In genomic region chr7:143240323-143241168, GRCh38 we compare ENCODE assay signal across 9 cellular contexts. TPM values are rescaled to one million over a fixed set of nuclear protein-coding genes. Genes with fewer than 3 reads are reported as not detected.
A peak's percentile ranks its signal among the peaks of the same experiment; 100 is the strongest.
DNase-seq lines count a peak whose midpoint lies in the region; ATAC-seq and TF ChIP-seq lines count a peak whose summit lies in the region.
"Had no signal": no experiment of that assay in that cellular context is flagged by ENCODE, and none has a peak within 500 bp of the region (broad histone marks: within the 10 kb centered on the region; RNA-seq: fewer than 3 reads in every experiment).

No MANE protein-coding gene starts in this region.

- no peaks in the 10 kb centered on the region for H3K4me1 Mint-ChIP-seq in memory B cell

- H3K4me3 ChIP-seq in BLaER1 treated with 17β-estradiol and CSF1 and Interleukin-3, amounts not matched to agents 10 nM and 100 nM: peak overlapping the region in 3 of 10 experiments; percentile 3 to 19 (median 7); a peak in 3 of 20 replicates
- H3K4me3 ChIP-seq in dorsolateral prefrontal cortex: peak overlapping the region in 19 of 59 donors; percentile 5 to 47 (median 17)

- H3K9ac ChIP-seq in BLaER1 treated with 17β-estradiol and CSF1 and Interleukin-3, amounts not matched to agents 10 nM and 100 nM: peak overlapping the region in 6 of 11 experiments; percentile 53 to 88 (median 80); a peak in 12 of 22 replicates

- peak; percentile 81 for ATAC-seq in GM19025 (IDR thresholded peaks at IDR 0.05; ENCODE audit: low read depth, unreplicated experiment)
- ATAC-seq in HG03280 (IDR thresholded peaks at IDR 0.05; ENCODE audit: unreplicated experiment): peak; percentile 96
- peak; percentile 90 for ATAC-seq in memory B cell (ENCODE audit: low read depth)

- H4K20me1 ChIP-seq in BLaER1 treated with 17β-estradiol and CSF1 and Interleukin-3, amounts not matched to agents 10 nM and 100 nM: no peaks in the 10 kb centered on the region

- peak overlapping the region in 8 of 11 experiments; percentile 11 to 96 (median 88); a peak in 15 of 22 replicates for H3K27ac ChIP-seq in BLaER1 treated with 17β-estradiol and CSF1 and Interleukin-3, amounts not matched to agents 10 nM and 100 nM
- H3K27ac ChIP-seq in dorsolateral prefrontal cortex: peak overlapping the region in 13 of 59 donors; percentile 1 to 80 (median 41)

- peak; percentile 81 to 99 (median 95) for TF ChIP-seq CTCF in dorsolateral prefrontal cortex (IDR thresholded peaks at IDR 0.05 in 54 of 56, conservative IDR thresholded peaks at IDR 0.05 in 2 of 56; ENCODE audit: low read depth in 1 of 56, partially characterized antibody in 56 of 56)

- peak overlapping the region in 7 of 11 experiments; percentile 8 to 100 (median 84); a peak in 13 of 22 replicates for H3K4me2 ChIP-seq in BLaER1 treated with 17β-estradiol and CSF1 and Interleukin-3, amounts not matched to agents 10 nM and 100 nM

- peaks cover 0 to 97% (median 48%) of the 10 kb centered on the region in 10 experiments; a peak in 14 of 20 replicates for H3K4me1 ChIP-seq in BLaER1 treated with 17β-estradiol and CSF1 and Interleukin-3, amounts not matched to agents 10 nM and 100 nM

- DNase-seq in NCI-H460 (ENCODE audit: extremely low read depth, low read depth) (peak; percentile 67), dorsolateral prefrontal cortex (peak; percentile 48 to 83 (median 68)), memory B cell (ENCODE audit: low spot score in 2 of 2) (peak; percentile 45 to 65)
- peak; percentile 61 to 74 for DNase-seq in activated CD4-positive, alpha-beta T cell treated with anti-CD3 and anti-CD28 coated beads for 4 hours
- peak; percentile 51 for DNase-seq in stimulated activated CD8-positive, alpha-beta memory T cell treated with anti-CD3 and anti-CD28 coated beads, Interleukin-15, amount 100 ng/mL, for 1 hour (ENCODE audit: low read depth)

- no peak overlapping the region for H3K27ac Mint-ChIP-seq in memory B cell

- peaks cover 13% of the 10 kb centered on the region for H3K9me3 Mint-ChIP-seq in memory B cell

- intact Hi-C loops in dorsolateral prefrontal cortex (cut with DNase I): loop anchor here (2.0 to 10.0 kb wide), 7 partner anchors 47 to 177 kb away; partner anchors contain the start of gene CASP2 (in 2 of the 2)

- H3K9me3 ChIP-seq in BLaER1 treated with 17β-estradiol and CSF1 and Interleukin-3, amounts not matched to agents 10 nM and 100 nM (replicated peaks in 1 of 11): peaks cover 10 to 26% (median 23%) of the 10 kb centered on the region in 11 experiments; a peak in 21 of 22 replicates

- 0 out of 22 replicates have a peak, but pooled peaks cover 0 to 3% (median 0%) of the 10 kb centered on the region in 11 experiments for H3K36me3 ChIP-seq in BLaER1 treated with 17β-estradiol and CSF1 and Interleukin-3, amounts not matched to agents 10 nM and 100 nM

- H3K36me3 Mint-ChIP-seq in memory B cell: peaks cover 12% of the 10 kb centered on the region

- H3K4me3 Mint-ChIP-seq in memory B cell: no peak overlapping the region

- no peaks in the 10 kb centered on the region for H3K27me3 ChIP-seq in BLaER1 treated with 17β-estradiol and CSF1 and Interleukin-3, amounts not matched to agents 10 nM and 100 nM
- no peaks in the 10 kb centered on the region for H3K27me3 ChIP-seq in dorsolateral prefrontal cortex

- peaks cover 12% of the 10 kb centered on the region for H3K27me3 Mint-ChIP-seq in memory B cell

RNA-seq across cellular contexts. Expression of gene TAS2R40, which starts 18.7 kb away (rescaled TPM):
- not detected in 2 replicates for total RNA-seq in NCI-H460 (2014; rRNA removed; shearing (Covaris generic))
- polyA plus RNA-seq in NCI-H460 (2014; cell fraction: nucleus; rRNA removed): not detected in 2 replicates
- total RNA-seq in dorsolateral prefrontal cortex: not detected
- total RNA-seq: T-helper 1 cell treated with Interleukin-12 subunit alpha and Interleukin-12 subunit beta and Interleukin-4 antibody, amounts not matched to agents 30 ng/mL and 1 ng/mL, for 36 hours had no signal

RNA-seq across cellular contexts. Expression of gene GSTK1, which starts 22.7 kb away (rescaled TPM):
- total RNA-seq in NCI-H460 (2014; rRNA removed; shearing (Covaris generic)): 117 and 122 TPM in 2 replicates
- 209 and 220 TPM in 2 replicates for polyA plus RNA-seq in NCI-H460 (2014; cell fraction: nucleus; rRNA removed)
- 100 to 1,000 TPM in 10 of 120 experiments, 10 to 100 TPM in 110; 60.1 to 106 (median 86.5) TPM for total RNA-seq in dorsolateral prefrontal cortex

RNA-seq across cellular contexts. Expression of gene TMEM139, which starts 44.2 kb away (rescaled TPM):
- total RNA-seq in NCI-H460 (2014; rRNA removed; shearing (Covaris generic)): 4.0 and 7.3 TPM in 2 replicates
- 12.7 and 13.7 TPM in 2 replicates for polyA plus RNA-seq in NCI-H460 (2014; cell fraction: nucleus; rRNA removed)
- 10 to 100 TPM in 2 of 120 experiments, 1 to 10 TPM in 93, under 1 TPM in 21, not detected in 4; 0.32 to 13.2 (median 2.1) TPM for total RNA-seq in dorsolateral prefrontal cortex

RNA-seq across cellular contexts. Expression of gene CASP2, which starts 47.6 kb away (rescaled TPM):
- total RNA-seq in NCI-H460 (2014; rRNA removed; shearing (Covaris generic)): 12.7 and 16.6 TPM in 2 replicates
- 13.1 and 25.8 TPM in 2 replicates for polyA plus RNA-seq in NCI-H460 (2014; cell fraction: nucleus; rRNA removed)
- total RNA-seq in dorsolateral prefrontal cortex: 10 to 100 TPM; 10.0 to 28.4 (median 18.1) TPM

RNA-seq across cellular contexts. Expression of gene TAS2R39, which starts 57.3 kb away (rescaled TPM):
- not detected in 2 replicates for total RNA-seq in NCI-H460 (2014; rRNA removed; shearing (Covaris generic))
- polyA plus RNA-seq in NCI-H460 (2014; cell fraction: nucleus; rRNA removed): not detected in 2 replicates
- total RNA-seq in dorsolateral prefrontal cortex: not detected
- total RNA-seq: T-helper 1 cell treated with Interleukin-12 subunit alpha and Interleukin-12 subunit beta and Interleukin-4 antibody, amounts not matched to agents 30 ng/mL and 1 ng/mL, for 36 hours had no signal
